ENCODE assay signal across 8 cellular contexts in genomic region chr1:183543619-183544204, GRCh38. TPM values are rescaled to one million over a fixed set of nuclear protein-coding genes. Genes with fewer than 3 reads are reported as not detected.
DNase-seq lines count a peak whose midpoint lies in the region; ATAC-seq, FAIRE-seq and TF ChIP-seq lines count a peak whose summit lies in the region.

No MANE protein-coding gene starts in this region.

- CTCF ChIA-PET in PC-3 (lab: Charles Lee): no interaction called here

- no peaks in the 10 kb centered on the region for H4K20me1 ChIP-seq in PC-3 (ENCODE audit: low read length)

- no TSS peak for BruUV-seq in PC-3 (replicated peaks; lab: Mats Ljungman, UMichigan)

- intact Hi-C loops in PC-3 (cut with micrococcal nuclease): loop anchor here (1.0 to 2.0 kb wide), 3 partner anchors 37 to 263 kb away; no protein-coding TSS in a partner anchor
- intact Hi-C loops in dendritic cell treated with granulocyte-macrophage colony-stimulating factor and Interleukin-4, amounts not matched to agents 40 ng/mL and 50 ng/mL, for 4 days (cut with micrococcal nuclease): loop anchor here (2.0 to 10.0 kb wide), 2 partner anchors 263 to 579 kb away; no protein-coding TSS in a partner anchor

- ATAC-seq in PC-3 (peak; percentile 97), memory B cell (ENCODE audit: low read depth) (peak; percentile 84), HG03039 (IDR thresholded peaks at IDR 0.05; ENCODE audit: unreplicated experiment) (no peak)

- H3K4me3 Mint-ChIP-seq in dendritic cell treated with granulocyte-macrophage colony-stimulating factor and Interleukin-4, amounts not matched to agents 40 ng/mL and 50 ng/mL, for 4 days: no peak overlapping the region
- no peak overlapping the region for H3K4me3 Mint-ChIP-seq in memory B cell

- H3K27ac ChIP-seq in 22Rv1: no peak overlapping the region
- H3K27ac ChIP-seq in HL-60 (replicated peaks): no peak overlapping the region
- no peak overlapping the region for H3K27ac ChIP-seq in PC-3 (ENCODE audit: low read length)

- no peaks in the 10 kb centered on the region for H3K9me3 Mint-ChIP-seq in dendritic cell treated with granulocyte-macrophage colony-stimulating factor and Interleukin-4, amounts not matched to agents 40 ng/mL and 50 ng/mL, for 4 days
- no peaks in the 10 kb centered on the region for H3K9me3 Mint-ChIP-seq in memory B cell

- no peak for FAIRE-seq in frontal cortex (lab: Jason Lieb, UNC)

- no peak overlapping the region for H3K9ac ChIP-seq in PC-3 (ENCODE audit: low read length)

- peak overlapping the region; percentile 25 for H3K27ac Mint-ChIP-seq in dendritic cell treated with granulocyte-macrophage colony-stimulating factor and Interleukin-4, amounts not matched to agents 40 ng/mL and 50 ng/mL, for 4 days
- H3K27ac Mint-ChIP-seq in memory B cell: peak overlapping the region; percentile 9

- H3K36me3 Mint-ChIP-seq in dendritic cell treated with granulocyte-macrophage colony-stimulating factor and Interleukin-4, amounts not matched to agents 40 ng/mL and 50 ng/mL, for 4 days (ENCODE audit: low read depth): peaks cover 86% of the 10 kb centered on the region
- H3K36me3 Mint-ChIP-seq in memory B cell: peaks cover 43% of the 10 kb centered on the region

- H3K27me3 ChIP-seq in HL-60 (ENCODE audit: insufficient read depth, poor library complexity, severe bottlenecking): no peaks in the 10 kb centered on the region
- H3K27me3 ChIP-seq in PC-3 (ENCODE audit: low read length): no peaks in the 10 kb centered on the region

- H3K36me3 ChIP-seq in PC-3 (ENCODE audit: low read depth, low read length): peaks cover 62% of the 10 kb centered on the region

- no peak overlapping the region for H3K4me2 ChIP-seq in PC-3 (ENCODE audit: low read length)

- H3F3A ChIP-seq in PC-3 (ENCODE audit: low read length, unreplicated experiment): peaks cover 5% of the 10 kb centered on the region

- POLR2A ChIA-PET in PC-3 (lab: Charles Lee; ENCODE audit: unreplicated experiment): no interaction called here

- H3K9me2 ChIP-seq in PC-3 (replicated peaks; ENCODE audit: low read length): no peaks in the 10 kb centered on the region

- peaks cover 26% of the 10 kb centered on the region for H3K4me1 Mint-ChIP-seq in dendritic cell treated with granulocyte-macrophage colony-stimulating factor and Interleukin-4, amounts not matched to agents 40 ng/mL and 50 ng/mL, for 4 days (ENCODE audit: low read depth)
- peaks cover 8% of the 10 kb centered on the region for H3K4me1 Mint-ChIP-seq in memory B cell

- DNase-seq in EL (peak; percentile 58), HL-60 (ENCODE audit: low read depth in 1 of 2, low spot score in 1 of 2) (peak; percentile 6 to 53), PC-3 (peak; percentile 66), memory B cell (ENCODE audit: low spot score in 2 of 2) (peak in 1 of 2 donors; percentile 16), frontal cortex (ENCODE audit: low spot score in 2 of 2) (no peak)

- H3K4me1 ChIP-seq in PC-3 (ENCODE audit: insufficient read depth, low read length): 0 out of 2 replicates have a peak, but pooled peaks cover 4% of the 10 kb centered on the region

- H3K4me3 ChIP-seq in HL-60 (replicated peaks; ENCODE audit: insufficient read depth, low read length) (no peak overlapping the region), PC-3 (ENCODE audit: low read length) (no peak overlapping the region)

- TF ChIP-seq CTCF in 22Rv1 (IDR thresholded peaks at IDR 0.05) (peak; percentile 91), HL-60 (IDR thresholded peaks at IDR 0.05; ENCODE audit: insufficient read depth, low read length) (peak; percentile 49), PC-3 (conservative IDR thresholded peaks at IDR 0.05; ENCODE audit: low read depth, low read length) (peak; percentile 74)

- H3K9me3 ChIP-seq in PC-3 (ENCODE audit: low read length): no peaks in the 10 kb centered on the region

- no peaks in the 10 kb centered on the region for H3K79me2 ChIP-seq in PC-3 (ENCODE audit: low read length)

- H2AFZ ChIP-seq in PC-3 (ENCODE audit: low read length): no peak overlapping the region

- H3K27me3 Mint-ChIP-seq in dendritic cell treated with granulocyte-macrophage colony-stimulating factor and Interleukin-4, amounts not matched to agents 40 ng/mL and 50 ng/mL, for 4 days: no peaks in the 10 kb centered on the region
- no peaks in the 10 kb centered on the region for H3K27me3 Mint-ChIP-seq in memory B cell

RNA-seq across cellular contexts. Expression of gene NCF2, which starts 46.5 kb away (rescaled TPM):
- 26.1 and 31.3 TPM in 2 replicates for total RNA-seq in PC-3 (2014; rRNA removed)
- total RNA-seq in frontal cortex: 4.9 TPM

Comparison
In these comparisons a context has a peak if more than half of its experiments do, and no peak if none do; other contexts are left out.
1. DNase-seq: peak in EL (single experiment), HL-60 (2 of 2) and PC-3 (single experiment); none in frontal cortex (0 of 2).
2. Peak in every context shown above with its lines, with median percentiles within 50 percentile points of each other: CTCF ChIP-seq.